Comparison of ENCODE assay signal across 21 cellular contexts in genomic region chr7:151377406-151377805, GRCh38. TPM values are rescaled to one million over a fixed set of nuclear protein-coding genes. Genes with fewer than 3 reads are reported as not detected.
"Had no signal": no experiment of that assay in that cellular context is flagged by ENCODE, and none has a peak within 500 bp of the region (broad histone marks: within the 10 kb centered on the region; RNA-seq: fewer than 3 reads in every experiment).

No MANE protein-coding gene starts in this region.

- ATAC-seq: activated CD8-positive, alpha-beta T cell treated with anti-CD3 and anti-CD28 coated beads, Interleukin-2, amount 10 ng/mL, durations not matched to agents 7 days and 5 days; left cardiac atrium had no signal

- H3K9me3 Mint-ChIP-seq: activated CD4-positive, alpha-beta T cell treated with anti-CD3 and anti-CD28 coated beads, Interleukin-2, amount 10 ng/mL, durations not matched to agents 24 days and 14 days; dendritic cell treated with granulocyte-macrophage colony-stimulating factor and Interleukin-4, amounts not matched to agents 40 ng/mL and 50 ng/mL, for 4 days; nephron had no signal

- H3K4me3 ChIP-seq: ascending aorta, breast epithelium, esophagus muscularis mucosa, prostate gland, right atrium auricular region, thyroid gland, uterus had no signal

- H3K4me1 ChIP-seq: breast epithelium had no signal

- H3K27me3 ChIP-seq: ascending aorta, breast epithelium, thyroid gland, uterus had no signal

- H3K9me3 ChIP-seq: ascending aorta, breast epithelium, esophagus muscularis mucosa, prostate gland, right atrium auricular region, thyroid gland, uterus had no signal

- H3K27ac Mint-ChIP-seq: activated CD4-positive, alpha-beta T cell treated with anti-CD3 and anti-CD28 coated beads, Interleukin-2, amount 10 ng/mL, durations not matched to agents 24 days and 14 days; activated CD8-positive, alpha-beta T cell treated with anti-CD3 and anti-CD28 coated beads, Interleukin-2, amount 10 ng/mL, durations not matched to agents 7 days and 5 days; dendritic cell treated with granulocyte-macrophage colony-stimulating factor and Interleukin-4, amounts not matched to agents 40 ng/mL and 50 ng/mL, for 4 days; nephron had no signal

- H3K4me3 Mint-ChIP-seq: activated CD4-positive, alpha-beta T cell treated with anti-CD3 and anti-CD28 coated beads, Interleukin-2, amount 10 ng/mL, durations not matched to agents 24 days and 14 days; activated CD8-positive, alpha-beta T cell treated with anti-CD3 and anti-CD28 coated beads, Interleukin-2, amount 10 ng/mL, durations not matched to agents 7 days and 5 days; dendritic cell treated with granulocyte-macrophage colony-stimulating factor and Interleukin-4, amounts not matched to agents 40 ng/mL and 50 ng/mL, for 4 days; nephron had no signal

- DNase-seq: activated CD4-positive, alpha-beta T cell treated with anti-CD3 and anti-CD28 coated beads, Interleukin-2, amount 10 ng/mL, durations not matched to agents 24 days and 14 days; activated CD8-positive, alpha-beta T cell treated with anti-CD3 and anti-CD28 coated beads, Interleukin-2, amount 10 ng/mL, durations not matched to agents 7 days and 5 days; activated effector memory CD4-positive, alpha-beta T cell treated with Interleukin-2 at 50 U/mL for 16 hours; activated naive CD4-positive, alpha-beta T cell treated with anti-CD3 and anti-CD28 coated beads, Interleukin-2, amount 50 U/mL, for 16 hours; activated T-cell treated with anti-CD3 and anti-CD28 coated beads, Interleukin-2, amount 50 U/mL, for 48 hours; cerebellar nuclear complex; effector CD8-positive, alpha-beta T cell; left cardiac atrium; occipital lobe; stimulated activated CD8-positive, alpha-beta memory T cell treated with anti-CD3 and anti-CD28 coated beads, Interleukin-4, amount 100 ng/mL, for 48 hours; stimulated activated naive CD4-positive, alpha-beta T cell; thyroid gland had no signal

- H3K36me3 ChIP-seq: breast epithelium, uterus had no signal

- H3K27ac ChIP-seq: ascending aorta, breast epithelium, esophagus muscularis mucosa, prostate gland, right atrium auricular region, thyroid gland, uterus had no signal

RNA-seq across cellular contexts. Expression of gene WDR86, which starts 32.4 kb away (rescaled TPM):
- total RNA-seq: activated CD4-positive, alpha-beta T cell treated with anti-CD3 and anti-CD28 coated beads, Interleukin-2, amount 10 ng/mL, durations not matched to agents 24 days and 14 days; T-helper 1 cell treated with Interleukin-12 subunit alpha and Interleukin-12 subunit beta and Interleukin-4 antibody, amounts not matched to agents 30 ng/mL and 1 ng/mL, for 36 hours had no signal
